9 cellular contexts compared by ENCODE assay signal in the genomic region with DNA sequence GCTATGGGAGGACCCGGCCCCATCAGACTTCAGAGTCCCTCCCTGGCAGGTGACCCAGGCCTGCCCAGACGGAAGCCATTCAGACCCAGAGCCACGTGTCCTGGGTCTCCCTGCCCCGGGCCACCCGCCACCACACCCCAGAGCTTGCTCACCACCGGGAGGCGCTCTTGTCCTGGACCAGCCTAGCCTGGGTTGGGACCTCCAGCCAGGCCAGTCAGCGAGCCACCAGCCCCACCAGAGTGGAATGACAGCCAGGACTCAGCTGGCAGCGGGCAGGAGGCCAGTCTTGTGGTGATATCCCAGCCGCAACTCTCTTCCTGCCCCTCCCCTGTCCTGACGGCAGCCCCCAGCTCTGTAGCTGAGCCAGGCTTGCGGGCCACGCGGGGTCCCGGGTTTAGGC. TPM values are rescaled to one million over a fixed set of nuclear protein-coding genes. Genes with fewer than 3 reads are reported as not detected.
A peak's percentile ranks its signal among the peaks of the same experiment; 100 is the strongest.
DNase-seq lines count a peak whose midpoint lies in the region; ATAC-seq and TF ChIP-seq lines count a peak whose summit lies in the region.
"Had no signal": no experiment of that assay in that cellular context is flagged by ENCODE, and none has a peak within 500 bp of the region (broad histone marks: within the 10 kb centered on the region; RNA-seq: fewer than 3 reads in every experiment).

No MANE protein-coding gene starts in this region.

- H3K27me3 ChIP-seq in DND-41 (ENCODE audit: insufficient read depth, low read length, poor library complexity) (no peaks in the 10 kb centered on the region), sigmoid colon (peaks cover 0 to 28% (median 6%) of the 10 kb centered on the region in 3 donors), stomach (peaks cover 0 to 21% (median 6%) of the 10 kb centered on the region in 3 donors)

- H3K4me1 ChIP-seq in DND-41 (ENCODE audit: insufficient read depth, low read length) (no peaks in the 10 kb centered on the region), sigmoid colon (peaks cover 0 to 15% (median 12%) of the 10 kb centered on the region in 4 donors), stomach (peaks cover 16 to 43% (median 29%) of the 10 kb centered on the region in 4 donors)

- H3K79me2 ChIP-seq in DND-41 (ENCODE audit: insufficient read depth, low read length), result no peaks in the 10 kb centered on the region

- no peaks in the 10 kb centered on the region for H3K36me3 Mint-ChIP-seq in chondrocyte (ENCODE audit: low read depth)
- no peaks in the 10 kb centered on the region for H3K36me3 Mint-ChIP-seq in natural killer cell treated with Interleukin-12 subunit alpha and Interleukin-12 subunit beta and Interleukin-15 and Interleukin-18, amount 100 ng/mL, for 72 hours

- ATAC-seq in DND-41 (ENCODE audit: insufficient read depth, low read depth) (no peak), GM18909 (IDR thresholded peaks at IDR 0.05; ENCODE audit: poor library complexity, unreplicated experiment) (no peak)
- peak; percentile 39 to 46 for ATAC-seq in natural killer cell treated with Interleukin-12 subunit alpha and Interleukin-12 subunit beta and Interleukin-15 and Interleukin-18, amount 100 ng/mL, for 72 hours

- peak; percentile 33 for TF ChIP-seq CTCF in DND-41 (IDR thresholded peaks at IDR 0.05; ENCODE audit: borderline replicate concordance, extremely low read depth, low read length, poor library complexity, severe bottlenecking)
- TF ChIP-seq CTCF in chondrocyte (IDR thresholded peaks at IDR 0.05), result peak; percentile 46
- no peak for TF ChIP-seq CTCF in sigmoid colon (IDR thresholded peaks at IDR 0.05)
- no peak for TF ChIP-seq CTCF in stomach (IDR thresholded peaks at IDR 0.05)

- H3K27me3 Mint-ChIP-seq in chondrocyte (ENCODE audit: low read depth), result no peaks in the 10 kb centered on the region
- H3K27me3 Mint-ChIP-seq in natural killer cell treated with Interleukin-12 subunit alpha and Interleukin-12 subunit beta and Interleukin-15 and Interleukin-18, amount 100 ng/mL, for 72 hours, result no peaks in the 10 kb centered on the region

- peaks cover 15% of the 10 kb centered on the region for H3K4me1 Mint-ChIP-seq in chondrocyte (ENCODE audit: low read depth)
- H3K4me1 Mint-ChIP-seq in natural killer cell treated with Interleukin-12 subunit alpha and Interleukin-12 subunit beta and Interleukin-15 and Interleukin-18, amount 100 ng/mL, for 72 hours (ENCODE audit: low read depth in 2 of 2), result peaks cover 6 to 13% of the 10 kb centered on the region in 2 donors

- no peaks in the 10 kb centered on the region for H3K36me3 ChIP-seq in DND-41 (ENCODE audit: insufficient read depth, low read length)
- H3K36me3 ChIP-seq in sigmoid colon, result no peaks in the 10 kb centered on the region
- H3K36me3 ChIP-seq in stomach, result no peaks in the 10 kb centered on the region

- TF ChIP-seq EP300 in sigmoid colon (IDR thresholded peaks at IDR 0.05) (no peak), stomach (IDR thresholded peaks at IDR 0.05) (no peak)

- no peak overlapping the region for H3K4me3 Mint-ChIP-seq in chondrocyte (ENCODE audit: unreplicated experiment)
- H3K4me3 Mint-ChIP-seq in natural killer cell treated with Interleukin-12 subunit alpha and Interleukin-12 subunit beta and Interleukin-15 and Interleukin-18, amount 100 ng/mL, for 72 hours, result peak overlapping the region; percentile 63

- TF ChIP-seq POLR2A in sigmoid colon (IDR thresholded peaks at IDR 0.05), result no peak
- TF ChIP-seq POLR2A in stomach (IDR thresholded peaks at IDR 0.05), result no peak

- DNase-seq in DND-41 (no peak), NAMALWA (ENCODE audit: low spot score) (peak; percentile 51), chondrocyte (ENCODE audit: low spot score) (no peak), sigmoid colon (no peak), NCI-H526 (lab: John Stamatoyannopoulos, UW) (no peak), stomach (no peak)
- no peak for DNase-seq in natural killer cell treated with Interleukin-12 subunit alpha and Interleukin-12 subunit beta and Interleukin-15 and Interleukin-18, amount 100 ng/mL, for 72 hours (ENCODE audit: low spot score)
- DNase-seq: kidney had no signal

- no peak overlapping the region for H2AFZ ChIP-seq in DND-41 (ENCODE audit: low read depth, low read length)

- no peak overlapping the region for H3K4me2 ChIP-seq in DND-41 (ENCODE audit: insufficient read depth, low read length)

- WGBS in sigmoid colon, 2 donors, result 42 to 55% methylated on average over 15 of the region's 15 CpGs
- 29 to 62% (median 45%) methylated on average over 10 to 15 of the region's 15 CpGs for WGBS in stomach, 5 donors

- H3K4me3 ChIP-seq in DND-41 (ENCODE audit: low read depth in 1 of 2, low read length in 2 of 2), result no peak overlapping the region
- H3K4me3 ChIP-seq in sigmoid colon, result no peak overlapping the region
- H3K4me3 ChIP-seq in stomach, result no peak overlapping the region

- H3K27ac Mint-ChIP-seq in chondrocyte (ENCODE audit: unreplicated experiment), result no peak overlapping the region
- peak overlapping the region; percentile 58 to 72 for H3K27ac Mint-ChIP-seq in natural killer cell treated with Interleukin-12 subunit alpha and Interleukin-12 subunit beta and Interleukin-15 and Interleukin-18, amount 100 ng/mL, for 72 hours

- H3K9ac ChIP-seq in DND-41 (ENCODE audit: low read depth, low read length), result no peak overlapping the region

- intact Hi-C loops in sigmoid colon (cut with DNase I), result no loop called here
- intact Hi-C loops in stomach (cut with DNase I; ENCODE audit: low total_unique reads), result no loop called here

- H3K9me3 Mint-ChIP-seq in chondrocyte (ENCODE audit: low read depth), result no peaks in the 10 kb centered on the region
- H3K9me3 Mint-ChIP-seq in natural killer cell treated with Interleukin-12 subunit alpha and Interleukin-12 subunit beta and Interleukin-15 and Interleukin-18, amount 100 ng/mL, for 72 hours, result no peaks in the 10 kb centered on the region

- no peaks in the 10 kb centered on the region for H4K20me1 ChIP-seq in DND-41 (ENCODE audit: insufficient read depth, low read length)

- H3K9me3 ChIP-seq in DND-41 (ENCODE audit: insufficient read depth, low read length, severe bottlenecking) (no peaks in the 10 kb centered on the region), sigmoid colon (no peaks in the 10 kb centered on the region), stomach (no peaks in the 10 kb centered on the region)

- H3K27ac ChIP-seq in DND-41 (ENCODE audit: low read length) (no peak overlapping the region), sigmoid colon (peak overlapping the region in 1 of 4 donors; percentile 27), stomach (peak overlapping the region in 2 of 5 donors; percentile 10 to 24)

RNA-seq across cellular contexts. Expression of a gene that starts 1.7 kb away (rescaled TPM):
- total RNA-seq in chondrocyte, result 24.2 to 80.4 TPM (median 76.8 TPM) in 3 replicates
- 1 to 10 TPM; 1.7 to 4.4 TPM for total RNA-seq in natural killer cell treated with Interleukin-12 subunit alpha and Interleukin-12 subunit beta and Interleukin-15 and Interleukin-18, amount 100 ng/mL, for 72 hours
- 10 to 100 TPM; 11.8 to 36.6 (median 32.4) TPM for total RNA-seq in sigmoid colon
- 100 to 1,000 TPM in 1 of 3 donors, 10 to 100 TPM in 1, 1 to 10 TPM in 1; 8.3 to 218 (median 24.0) TPM for polyA plus RNA-seq in sigmoid colon
- total RNA-seq in stomach, result 10 to 100 TPM in 4 of 5 donors, 1 to 10 TPM in 1; 2.3 to 34.9 (median 30.4) TPM
- polyA plus RNA-seq in stomach, result 10 to 100 TPM; 18.6 to 64.4 (median 37.3) TPM

RNA-seq across cellular contexts. Expression of a gene that starts 7.2 kb away (rescaled TPM):
- 0.15 to 5.8 TPM (median 5.2 TPM) in 3 replicates for total RNA-seq in chondrocyte
- total RNA-seq in natural killer cell treated with Interleukin-12 subunit alpha and Interleukin-12 subunit beta and Interleukin-15 and Interleukin-18, amount 100 ng/mL, for 72 hours, result under 1 TPM in 1 of 2 donors, not detected in 1; 0.21 TPM
- total RNA-seq in sigmoid colon, result 1 to 10 TPM in 1 of 4 donors, under 1 TPM in 3; 0.14 to 1.1 (median 0.43) TPM
- under 1 TPM in 1 of 3 donors, not detected in 2; 0.50 TPM for polyA plus RNA-seq in sigmoid colon
- not detected for total RNA-seq in stomach
- polyA plus RNA-seq in stomach, result under 1 TPM in 2 of 3 donors, not detected in 1; 0.19 to 0.25 TPM

RNA-seq across cellular contexts. Expression of a gene that starts 16.6 kb away (rescaled TPM):
- total RNA-seq in chondrocyte (34.4 to 38.7 TPM (median 36.8 TPM) in 3 replicates), sigmoid colon (10 to 100 TPM; 28.0 to 38.0 (median 36.2) TPM), stomach (10 to 100 TPM; 11.9 to 93.6 (median 45.2) TPM)
- 100 to 1,000 TPM in 1 of 2 donors, 10 to 100 TPM in 1; 64.0 to 118 TPM for total RNA-seq in natural killer cell treated with Interleukin-12 subunit alpha and Interleukin-12 subunit beta and Interleukin-15 and Interleukin-18, amount 100 ng/mL, for 72 hours
- polyA plus RNA-seq in sigmoid colon (10 to 100 TPM; 28.4 to 80.9 (median 40.8) TPM), stomach (100 to 1,000 TPM; 158 to 206 (median 178) TPM)

RNA-seq across cellular contexts. Expression of a gene that starts 20.7 kb away (rescaled TPM):
- total RNA-seq in chondrocyte (4.9 to 5.5 TPM in 2 of 3 replicates, not detected in the other), sigmoid colon (1 to 10 TPM in 1 of 4 donors, not detected in 3; 1.4 TPM), stomach (1 to 10 TPM in 1 of 5 donors, not detected in 4; 3.3 TPM)
- total RNA-seq in natural killer cell treated with Interleukin-12 subunit alpha and Interleukin-12 subunit beta and Interleukin-15 and Interleukin-18, amount 100 ng/mL, for 72 hours, result 10 to 100 TPM in 1 of 2 donors, 1 to 10 TPM in 1; 4.3 to 38.2 TPM
- polyA plus RNA-seq in sigmoid colon (1 to 10 TPM in 1 of 3 donors, not detected in 2; 4.7 TPM), stomach (10 to 100 TPM in 2 of 3 donors, 1 to 10 TPM in 1; 4.3 to 70.9 (median 15.2) TPM)

RNA-seq across cellular contexts. Expression of a gene that starts 23.6 kb away (rescaled TPM):
- total RNA-seq in chondrocyte (0.51 to 0.60 TPM in 2 of 3 replicates, not detected in the other), sigmoid colon (1 to 10 TPM in 1 of 4 donors, not detected in 3; 1.2 TPM), stomach (1 to 10 TPM in 1 of 5 donors, under 1 TPM in 1, not detected in 3; 0.73 to 2.2 TPM)
- 1 to 10 TPM; 2.0 to 2.2 TPM for total RNA-seq in natural killer cell treated with Interleukin-12 subunit alpha and Interleukin-12 subunit beta and Interleukin-15 and Interleukin-18, amount 100 ng/mL, for 72 hours
- polyA plus RNA-seq in sigmoid colon (1 to 10 TPM in 1 of 3 donors, not detected in 2; 3.0 TPM), stomach (1 to 10 TPM; 2.3 to 6.3 (median 3.1) TPM)

Comparison
In these comparisons a context has a peak if more than half of its experiments do, and no peak if none do; other contexts are left out.
1. ATAC-seq: peak in natural killer cell treated with Interleukin-12 subunit alpha and Interleukin-12 subunit beta and Interleukin-15 and Interleukin-18, amount 100 ng/mL, for 72 hours (2 of 2); none in DND-41 (single experiment) and GM18909 (single experiment).
2. CTCF ChIP-seq: peak in DND-41 (single experiment) and chondrocyte (single experiment); none in sigmoid colon (0 of 4) and stomach (0 of 7).